Comparison of ENCODE assay signal across 8 cellular contexts in the genomic region with DNA sequence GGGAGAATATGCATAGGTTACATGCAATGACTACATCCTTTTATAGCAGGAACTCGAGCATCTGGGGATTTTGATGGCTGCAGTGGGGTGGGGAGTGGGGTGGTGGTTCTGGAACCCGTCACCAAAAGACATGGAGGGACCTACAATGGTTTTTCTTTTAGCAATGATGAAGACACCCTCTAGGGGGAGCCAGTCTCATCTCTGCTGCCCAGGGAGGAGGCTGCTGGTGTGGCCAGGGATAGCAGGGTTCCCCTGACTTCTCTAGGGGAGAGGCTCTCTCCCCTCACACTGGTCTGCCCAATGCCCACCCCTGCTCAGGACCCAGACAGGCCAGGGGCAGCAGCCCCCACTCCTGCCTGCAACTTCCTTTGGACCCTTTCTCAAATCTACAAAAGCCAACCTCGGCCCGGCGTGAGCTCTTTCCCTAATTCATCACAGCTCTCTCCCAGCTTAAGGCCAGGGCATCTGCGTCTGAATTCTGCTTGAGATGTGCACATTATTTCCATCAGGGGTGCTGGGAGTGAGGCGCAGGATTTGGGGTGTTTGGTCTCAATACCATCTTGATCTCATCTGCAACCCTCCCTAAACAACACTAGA.
DNase-seq lines count a peak whose midpoint lies in the region; ATAC-seq lines count a peak whose summit lies in the region.

No MANE protein-coding gene starts in this region.

- H3K27ac Mint-ChIP-seq in activated CD4-positive, alpha-beta memory T cell treated with anti-CD3 and anti-CD28 coated beads, Interleukin-2, amount 10 ng/mL, durations not matched to agents 7 days and 5 days: no peak overlapping the region

- CTCF ChIA-PET in activated CD4-positive, alpha-beta memory T cell treated with anti-CD3 and anti-CD28 coated beads, Interleukin-2, amount 10 ng/mL, durations not matched to agents 7 days and 5 days (lab: Charles Lee): interaction anchor here (2.7 kb wide), 1 partner anchor 9 kb away, joined by 8 read pairs; no protein-coding TSS in a partner anchor

- peak overlapping the region; percentile 36 for H3K27ac ChIP-seq in temporal lobe (ENCODE audit: low read depth, low read length)

- H3K36me3 Mint-ChIP-seq in activated CD4-positive, alpha-beta memory T cell treated with anti-CD3 and anti-CD28 coated beads, Interleukin-2, amount 10 ng/mL, durations not matched to agents 7 days and 5 days (ENCODE audit: low read depth): no peaks in the 10 kb centered on the region

- no peak overlapping the region for H3K4me3 Mint-ChIP-seq in activated CD4-positive, alpha-beta memory T cell treated with anti-CD3 and anti-CD28 coated beads, Interleukin-2, amount 10 ng/mL, durations not matched to agents 7 days and 5 days

- H3K27me3 Mint-ChIP-seq in activated CD4-positive, alpha-beta memory T cell treated with anti-CD3 and anti-CD28 coated beads, Interleukin-2, amount 10 ng/mL, durations not matched to agents 7 days and 5 days: no peaks in the 10 kb centered on the region

- no peaks in the 10 kb centered on the region for H3K9me3 Mint-ChIP-seq in activated CD4-positive, alpha-beta memory T cell treated with anti-CD3 and anti-CD28 coated beads, Interleukin-2, amount 10 ng/mL, durations not matched to agents 7 days and 5 days

- H3K4me1 Mint-ChIP-seq in activated CD4-positive, alpha-beta memory T cell treated with anti-CD3 and anti-CD28 coated beads, Interleukin-2, amount 10 ng/mL, durations not matched to agents 7 days and 5 days: no peaks in the 10 kb centered on the region

- ATAC-seq in HG02642 (IDR thresholded peaks at IDR 0.05; ENCODE audit: poor library complexity, unreplicated experiment): peak; percentile 91

- DNase-seq in stimulated activated CD4-positive, alpha-beta T cell treated with anti-CD3 and anti-CD28 coated beads, Interleukin-1b, Interleukin-23, amount 100 ng/mL, for 48 hours: peak; percentile 21
- DNase-seq in stimulated activated CD4-positive, alpha-beta T cell treated with anti-CD3 and anti-CD28 coated beads, Interleukin-12 subunit alpha, Interleukin-12 subunit beta, amount 100 ng/mL, for 4 hours: no peak
- DNase-seq in NCI-H1092 (lab: John Stamatoyannopoulos, UW) (peak; percentile 33), iPS-NIHi11 (ENCODE audit: low spot score) (peak; percentile 90), NCI-H2107 treated with DMSO at 0.1 percent for 48 hours (lab: John Stamatoyannopoulos, UW; ENCODE audit: unreplicated experiment) (no peak)
- peak; percentile 19 for DNase-seq in activated CD4-positive, alpha-beta memory T cell treated with anti-CD3 and anti-CD28 coated beads, Interleukin-2, amount 10 ng/mL, durations not matched to agents 7 days and 5 days

- POLR2A ChIA-PET in activated CD4-positive, alpha-beta memory T cell treated with anti-CD3 and anti-CD28 coated beads, Interleukin-2, amount 10 ng/mL, durations not matched to agents 7 days and 5 days (lab: Charles Lee): no interaction called here

Comparison
In these comparisons a context has a peak if more than half of its experiments do, and no peak if none do; other contexts are left out.
1. DNase-seq: peak in stimulated activated CD4-positive, alpha-beta T cell treated with anti-CD3 and anti-CD28 coated beads, Interleukin-1b, Interleukin-23, amount 100 ng/mL, for 48 hours (single experiment), NCI-H1092 (single experiment), activated CD4-positive, alpha-beta memory T cell treated with anti-CD3 and anti-CD28 coated beads, Interleukin-2, amount 10 ng/mL, durations not matched to agents 7 days and 5 days (single experiment) and iPS-NIHi11 (single experiment); none in stimulated activated CD4-positive, alpha-beta T cell treated with anti-CD3 and anti-CD28 coated beads, Interleukin-12 subunit alpha, Interleukin-12 subunit beta, amount 100 ng/mL, for 4 hours (single experiment) and NCI-H2107 treated with DMSO at 0.1 percent for 48 hours (single experiment).